In genomic region chr17:77435272-77436057, GRCh38 we compare ENCODE assay signal across 9 cellular contexts.
DNase-seq lines count a peak whose midpoint lies in the region; ATAC-seq and TF ChIP-seq lines count a peak whose summit lies in the region.
"Had no signal": no experiment of that assay in that cellular context is flagged by ENCODE, and none has a peak within 500 bp of the region (broad histone marks: within the 10 kb centered on the region; RNA-seq: fewer than 3 reads in every experiment).

No MANE protein-coding gene starts in this region.

- TF ChIP-seq CTCF in CD8-positive, alpha-beta T cell (IDR thresholded peaks at IDR 0.05), result no peak
- TF ChIP-seq CTCF in nephron progenitor cell (IDR thresholded peaks at IDR 0.05), result no peak
- TF ChIP-seq CTCF in progenitor cell of endocrine pancreas (IDR thresholded peaks at IDR 0.05; ENCODE audit: unreplicated experiment), result no peak

- no peak overlapping the region for H3K9ac ChIP-seq in SK-N-MC (ENCODE audit: insufficient read length)

- H3K27me3 Mint-ChIP-seq in CD8-positive, alpha-beta T cell (ENCODE audit: low read depth), result no peaks in the 10 kb centered on the region
- H3K27me3 Mint-ChIP-seq in nephron progenitor cell (ENCODE audit: low read depth, poor library complexity) (peaks cover 3% of the 10 kb centered on the region), progenitor cell of endocrine pancreas (no peaks in the 10 kb centered on the region)

- H3K27me3 ChIP-seq in CD8-positive, alpha-beta T cell (ENCODE audit: insufficient read depth, low read length), result no peaks in the 10 kb centered on the region

- intact Hi-C loops in CD8-positive, alpha-beta T cell (cut with DNase I, micrococcal nuclease), result loop anchor here (1.0 to 2.0 kb wide), 4 partner anchors 10 to 37 kb away; no protein-coding TSS in a partner anchor

- ATAC-seq in CD8-positive, alpha-beta T cell, result peak; percentile 81
- ATAC-seq in HG03520 (IDR thresholded peaks at IDR 0.05; ENCODE audit: unreplicated experiment), result no peak

- peaks cover 83% of the 10 kb centered on the region for H3K4me1 ChIP-seq in CD8-positive, alpha-beta T cell (ENCODE audit: insufficient read depth, low read length)

- peak overlapping the region; percentile 66 for H3K27ac ChIP-seq in CD8-positive, alpha-beta T cell (ENCODE audit: low read depth, low read length)
- peak overlapping the region; percentile 90 for H3K27ac ChIP-seq in SK-N-MC

- H3K4me3 Mint-ChIP-seq in CD8-positive, alpha-beta T cell, result peak overlapping the region; percentile 95
- H3K4me3 Mint-ChIP-seq in nephron progenitor cell (peak overlapping the region; percentile 83), progenitor cell of endocrine pancreas (ENCODE audit: low read depth) (no peak overlapping the region)

- peaks cover 22% of the 10 kb centered on the region for H3K36me3 Mint-ChIP-seq in CD8-positive, alpha-beta T cell
- H3K36me3 Mint-ChIP-seq in nephron progenitor cell (ENCODE audit: low read depth) (no peaks in the 10 kb centered on the region), progenitor cell of endocrine pancreas (ENCODE audit: insufficient read depth) (no peaks in the 10 kb centered on the region)

- no peaks in the 10 kb centered on the region for H3K9me3 ChIP-seq in CD8-positive, alpha-beta T cell (ENCODE audit: low read length)
- H3K9me3 ChIP-seq in SK-N-MC (ENCODE audit: low read depth, low read length), result no peaks in the 10 kb centered on the region

- POLR2A ChIA-PET in CD8-positive, alpha-beta T cell (lab: Charles Lee), result interaction anchor here (0.5 to 17.2 kb wide), 20 partner anchors 8 to 222 kb away, joined by 3 to 242 read pairs (median 5); no protein-coding TSS in a partner anchor

- H3K4me3 ChIP-seq in CD8-positive, alpha-beta T cell (ENCODE audit: low read depth, low read length), result peak overlapping the region; percentile 70
- peak overlapping the region; percentile 68 for H3K4me3 ChIP-seq in SK-N-MC

- CTCF ChIA-PET in CD8-positive, alpha-beta T cell (lab: Charles Lee), result interaction anchor here (0.8 to 13.5 kb wide), 19 partner anchors 10 to 104 kb away, joined by 3 to 175 read pairs (median 5); no protein-coding TSS in a partner anchor

- DNase-seq in CD8-positive, alpha-beta T cell, result peak in 6 of 7 experiments; percentile 57 to 86 (median 74)
- no peak for DNase-seq in SK-N-MC (ENCODE audit: low read depth, low spot score)
- peak; percentile 73 for DNase-seq in cerebellar cortex (ENCODE audit: low spot score)
- no peak for DNase-seq in nephron progenitor cell
- DNase-seq in NCI-H226, result no peak
- no peak for DNase-seq in mesenteric fat pad (ENCODE audit: low spot score)
- DNase-seq in progenitor cell of endocrine pancreas (ENCODE audit: low spot score, unreplicated experiment), result no peak
- DNase-seq: T1000 had no signal

- peak overlapping the region; percentile 97 for H3K27ac Mint-ChIP-seq in CD8-positive, alpha-beta T cell
- H3K27ac Mint-ChIP-seq in nephron progenitor cell (peak overlapping the region; percentile 99), progenitor cell of endocrine pancreas (no peak overlapping the region)

- no peaks in the 10 kb centered on the region for H3K36me3 ChIP-seq in CD8-positive, alpha-beta T cell (ENCODE audit: insufficient read depth, low read length)
- H3K36me3 ChIP-seq in SK-N-MC (ENCODE audit: insufficient read depth, low read length), result no peaks in the 10 kb centered on the region

- H3K4me1 Mint-ChIP-seq in CD8-positive, alpha-beta T cell (ENCODE audit: low read depth), result peaks cover 87% of the 10 kb centered on the region
- H3K4me1 Mint-ChIP-seq in nephron progenitor cell, result peaks cover 93% of the 10 kb centered on the region
- peaks cover 9% of the 10 kb centered on the region for H3K4me1 Mint-ChIP-seq in progenitor cell of endocrine pancreas (ENCODE audit: low read depth)

- no peaks in the 10 kb centered on the region for H3K9me3 Mint-ChIP-seq in CD8-positive, alpha-beta T cell
- H3K9me3 Mint-ChIP-seq in nephron progenitor cell, result no peaks in the 10 kb centered on the region
- no peaks in the 10 kb centered on the region for H3K9me3 Mint-ChIP-seq in progenitor cell of endocrine pancreas (ENCODE audit: low read depth)

Comparison
In these comparisons a context has a peak if more than half of its experiments do, and no peak if none do; other contexts are left out.
1. DNase-seq: peak in CD8-positive, alpha-beta T cell (6 of 7) and cerebellar cortex (single experiment); none in SK-N-MC (single experiment), nephron progenitor cell (single experiment), NCI-H226 (single experiment), mesenteric fat pad (single experiment) and progenitor cell of endocrine pancreas (single experiment).